Comparison of ENCODE assay signal across 8 cellular contexts in genomic region chr18:72058851-72059250, GRCh38.
"Had no signal": no experiment of that assay in that cellular context is flagged by ENCODE, and none has a peak within 500 bp of the region (broad histone marks: within the 10 kb centered on the region; RNA-seq: fewer than 3 reads in every experiment).

No MANE protein-coding gene starts in this region.

- H3K4me3 ChIP-seq: GM12878 had no signal

- ATAC-seq: GM12878 had no signal

- DNase-seq: GDM1, GF-D8 had no signal

- FAIRE-seq: G401.6, GM12878, GM12891, GM12892, GM18507, GM19239 had no signal
